In the genomic region with DNA sequence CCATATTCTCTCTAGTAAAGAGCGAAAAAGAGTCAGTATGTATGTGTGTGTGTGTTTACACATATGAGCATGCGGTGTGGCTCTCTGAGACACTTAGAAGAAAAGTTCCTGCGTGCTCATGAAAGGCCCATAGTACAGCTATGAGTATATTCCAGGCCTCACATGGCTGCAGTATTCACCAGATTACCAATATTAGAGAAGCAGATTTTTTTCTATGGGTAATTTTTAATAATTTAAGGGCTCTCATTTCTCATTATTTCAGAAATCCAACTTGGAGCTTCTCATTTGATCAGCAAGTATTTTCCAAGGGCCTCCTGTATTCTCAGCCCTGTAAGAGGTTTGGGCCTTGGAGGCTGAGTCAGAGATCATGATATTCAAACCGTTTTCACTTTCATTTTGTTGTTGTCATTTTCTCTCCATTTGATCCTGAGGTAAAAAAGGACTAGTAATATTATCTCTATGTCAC, we compare ENCODE assay signal across 8 cellular contexts.
DNase-seq lines count a peak whose midpoint lies in the region; ATAC-seq, FAIRE-seq and TF ChIP-seq lines count a peak whose summit lies in the region.

No MANE protein-coding gene starts in this region.

- peak overlapping the region; percentile 75 for H3K4me2 ChIP-seq in osteoblast (ENCODE audit: insufficient read depth, low read length)

- no peaks in the 10 kb centered on the region for H4K20me1 ChIP-seq in osteoblast (ENCODE audit: insufficient read depth, low read length)

- FAIRE-seq in RCC 7860 (lab: Jason Lieb, UNC), result no peak

- H3K4me1 ChIP-seq in osteoblast (ENCODE audit: insufficient read depth, low read length), result peaks cover 13% of the 10 kb centered on the region

- H2AFZ ChIP-seq in osteoblast (ENCODE audit: low read length), result peak overlapping the region; percentile 73

- H3K27ac ChIP-seq in coronary artery, result peak overlapping the region in 1 of 2 donors; percentile 7
- peak overlapping the region; percentile 70 for H3K27ac ChIP-seq in osteoblast (ENCODE audit: low read depth, low read length)

- TF ChIP-seq CTCF in coronary artery (IDR thresholded peaks at IDR 0.05) (no peak), osteoblast (IDR thresholded peaks at IDR 0.05; ENCODE audit: extremely low read depth, low read depth, low read length) (no peak)

- no peaks in the 10 kb centered on the region for H3K36me3 ChIP-seq in osteoblast (ENCODE audit: insufficient read depth, low read length)

- H3K4me3 ChIP-seq in coronary artery (peak overlapping the region; percentile 22), osteoblast (ENCODE audit: insufficient read depth, low read length) (peak overlapping the region; percentile 51)

- H3K9me3 ChIP-seq in osteoblast (ENCODE audit: low read depth, low read length), result no peaks in the 10 kb centered on the region

- ATAC-seq in HG02938 (IDR thresholded peaks at IDR 0.05; ENCODE audit: unreplicated experiment), result peak; percentile 80

- no peaks in the 10 kb centered on the region for H3K27me3 ChIP-seq in osteoblast (ENCODE audit: insufficient read depth, low read length)

- no peaks in the 10 kb centered on the region for H3K79me2 ChIP-seq in osteoblast (ENCODE audit: insufficient read depth, low read length)

- DNase-seq in activated T-cell treated with anti-CD3 and anti-CD28 coated beads for 24 hours (ENCODE audit: low read depth) (peak; percentile 20), RCC 7860 (ENCODE audit: low spot score) (peak; percentile 38), coronary artery (ENCODE audit: low spot score) (no peak), osteoblast (ENCODE audit: insufficient read length, low spot score, missing footprints) (no peak), NCI-H1417 treated with DMSO at 0.1 percent for 48 hours (lab: John Stamatoyannopoulos, UW) (no peak), putamen (ENCODE audit: low spot score) (no peak)
- DNase-seq in activated T-cell treated with anti-CD3 and anti-CD28 coated beads, Interleukin-2, amount 50 U/mL, for 48 hours, result no peak

Comparison
In these comparisons a context has a peak if more than half of its experiments do, and no peak if none do; other contexts are left out.
1. DNase-seq: peak in activated T-cell treated with anti-CD3 and anti-CD28 coated beads for 24 hours (single experiment) and RCC 7860 (single experiment); none in activated T-cell treated with anti-CD3 and anti-CD28 coated beads, Interleukin-2, amount 50 U/mL, for 48 hours (0 of 2), coronary artery (single experiment), osteoblast (single experiment), NCI-H1417 treated with DMSO at 0.1 percent for 48 hours (single experiment) and putamen (single experiment).